In the genomic region with DNA sequence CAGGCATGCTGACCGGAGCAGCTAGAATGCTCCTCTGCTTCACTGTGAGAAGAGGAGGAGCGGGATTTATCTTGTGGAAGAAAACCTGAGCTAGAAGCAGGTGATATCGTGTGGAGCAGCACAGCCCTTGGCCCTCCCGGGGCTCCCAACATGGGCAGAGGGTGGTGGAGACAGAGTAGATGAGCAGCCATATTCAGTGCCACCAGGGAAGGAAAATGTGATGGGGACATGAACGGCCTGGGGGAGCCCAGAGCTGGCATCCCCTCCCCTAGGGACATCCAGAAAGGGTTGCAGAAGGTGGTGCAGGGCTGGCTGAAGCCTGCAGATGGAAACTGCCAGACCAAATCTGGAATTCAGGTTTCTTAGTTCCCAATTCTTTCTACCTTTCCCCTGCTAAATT, we compare ENCODE assay signal across 25 cellular contexts. TPM values are rescaled to one million over a fixed set of nuclear protein-coding genes. Genes with fewer than 3 reads are reported as not detected.
DNase-seq lines count a peak whose midpoint lies in the region; ATAC-seq and TF ChIP-seq lines count a peak whose summit lies in the region.
"Had no signal": no experiment of that assay in that cellular context is flagged by ENCODE, and none has a peak within 500 bp of the region (broad histone marks: within the 10 kb centered on the region; RNA-seq: fewer than 3 reads in every experiment).

No MANE protein-coding gene starts in this region.

- no peak overlapping the region for H2BK5ac ChIP-seq in neuronal stem cell (ENCODE audit: low read length)
- H2BK5ac ChIP-seq in trophoblast cell (ENCODE audit: low read depth, low read length, poor library complexity), result no peak overlapping the region

- no peak overlapping the region for H3K4me3 ChIP-seq in neuronal stem cell (ENCODE audit: low read length in 2 of 2)
- no peak overlapping the region for H3K4me3 ChIP-seq in trophoblast cell (ENCODE audit: low read depth, low read length)
- H3K4me3 ChIP-seq: A549, BLaER1, GM12878 had no signal

- no peak overlapping the region for H4K12ac ChIP-seq in trophoblast cell (ENCODE audit: low read depth, low read length)

- H3K23ac ChIP-seq in neuronal stem cell (ENCODE audit: low read depth, low read length, poor library complexity), result no peak overlapping the region
- no peak overlapping the region for H3K23ac ChIP-seq in trophoblast cell (ENCODE audit: low read length)

- WGBS in neuronal stem cell (ENCODE audit: extremely low coverage in 2 of 2, insufficient read length in 2 of 2, insufficient replicate concordance in 1 of 2), 2 donors, result no CpG with 5 or more reads among the region's 5 CpGs
- no CpG with 5 or more reads among the region's 5 CpGs for WGBS in trophoblast cell (ENCODE audit: extremely low coverage, insufficient coverage, insufficient read length)

- H3K9ac ChIP-seq in neuronal stem cell (ENCODE audit: low read depth, low read length, poor library complexity), result no peak overlapping the region
- H3K9ac ChIP-seq in trophoblast cell (ENCODE audit: low read length), result peak overlapping the region; percentile 53
- H3K9ac ChIP-seq: BLaER1 had no signal

- H3K4ac ChIP-seq in neuronal stem cell (ENCODE audit: low read length) (no peak overlapping the region), trophoblast cell (ENCODE audit: low read depth, low read length) (no peak overlapping the region)

- H2AFZ ChIP-seq in neuronal stem cell (ENCODE audit: low read length) (no peak overlapping the region), trophoblast cell (ENCODE audit: insufficient read depth, low read length, poor library complexity) (no peak overlapping the region)

- H2BK120ac ChIP-seq in neuronal stem cell (ENCODE audit: low read depth, low read length) (no peak overlapping the region), trophoblast cell (ENCODE audit: insufficient read depth, low read length, poor library complexity) (no peak overlapping the region)

- TF ChIP-seq CTCF in nephron progenitor cell (IDR thresholded peaks at IDR 0.05), result no peak

- H3K9me3 Mint-ChIP-seq in nephron progenitor cell, result peaks cover 8% of the 10 kb centered on the region

- DNase-seq in AG20443 (ENCODE audit: low spot score), result peak; percentile 6
- DNase-seq in nephron progenitor cell, result no peak
- no peak for DNase-seq in neuronal stem cell (ENCODE audit: low spot score)
- DNase-seq in trophoblast cell, result no peak
- no peak for DNase-seq in NCI-H226
- no peak for DNase-seq in GOT3 (lab: John Stamatoyannopoulos, UW)
- DNase-seq: BE2C; C1 segment of cervical spinal cord; CD4-positive, alpha-beta memory T cell; CD4-positive, CD25-positive, alpha-beta regulatory T cell; CD8-positive, alpha-beta memory T cell; COR-L47; DMS 273 treated with DMSO at 0.1 percent for 48 hours; DMS153; DMS53; DMS79; DND-41; EL; GDM1 had no signal

- no peak overlapping the region for H4K91ac ChIP-seq in neuronal stem cell (ENCODE audit: low read depth, low read length, poor library complexity)
- H4K91ac ChIP-seq in trophoblast cell (ENCODE audit: low read depth, low read length), result no peak overlapping the region

- H3K79me2 ChIP-seq in trophoblast cell (ENCODE audit: control insufficient read depth, insufficient read depth, low read length, poor library complexity), result no peaks in the 10 kb centered on the region

- H3K9me3 ChIP-seq in neuronal stem cell (replicated peaks in 1 of 2; ENCODE audit: control insufficient read depth in 2 of 2, insufficient read depth in 1 of 2, low read depth in 1 of 2, low read length in 2 of 2) (peaks cover 0 to 2% of the 10 kb centered on the region in 2 donors), trophoblast cell (ENCODE audit: insufficient read depth, low read depth, low read length) (no peaks in the 10 kb centered on the region)
- H3K9me3 ChIP-seq: A549, BE2C, BLaER1 had no signal

- peaks cover 7% of the 10 kb centered on the region for H3K27me3 Mint-ChIP-seq in nephron progenitor cell (ENCODE audit: low read depth, poor library complexity)

- H3K27me3 ChIP-seq in neuronal stem cell (ENCODE audit: control insufficient read depth in 3 of 3, insufficient read depth in 3 of 3, low read depth in 1 of 3, low read length in 3 of 3) (peaks cover 0 to 21% (median 0%) of the 10 kb centered on the region in 3 experiments), trophoblast cell (ENCODE audit: insufficient read depth, low read length) (peaks cover 5% of the 10 kb centered on the region)
- H3K27me3 ChIP-seq: BE2C, BLaER1 had no signal

- H2BK12ac ChIP-seq in neuronal stem cell (ENCODE audit: low read length) (no peak overlapping the region), trophoblast cell (ENCODE audit: low read length) (no peak overlapping the region)

- H3K14ac ChIP-seq in neuronal stem cell (ENCODE audit: low read length), result no peak overlapping the region
- H3K14ac ChIP-seq in trophoblast cell (ENCODE audit: low read length), result no peak overlapping the region

- peak overlapping the region; percentile 36 for H3K18ac ChIP-seq in neuronal stem cell (ENCODE audit: low read length)
- H3K18ac ChIP-seq in trophoblast cell (ENCODE audit: low read length), result no peak overlapping the region

- no peak for ATAC-seq in GM18517 (IDR thresholded peaks at IDR 0.05; ENCODE audit: unreplicated experiment)
- ATAC-seq: A549, GM12878 had no signal

- H3K27ac ChIP-seq in neuronal stem cell (replicated peaks; ENCODE audit: low read length), result no peak overlapping the region
- H3K27ac ChIP-seq in trophoblast cell (ENCODE audit: low read depth, low read length), result no peak overlapping the region
- H3K27ac ChIP-seq: 22Rv1, A549, BLaER1 had no signal

- no peaks in the 10 kb centered on the region for H3K79me1 ChIP-seq in neuronal stem cell (ENCODE audit: low read depth, low read length)
- H3K79me1 ChIP-seq in trophoblast cell (ENCODE audit: low read length), result no peaks in the 10 kb centered on the region

- H3K4me2 ChIP-seq in neuronal stem cell (ENCODE audit: insufficient read depth, low read length, poor library complexity, severe bottlenecking), result no peak overlapping the region
- H3K4me2 ChIP-seq in trophoblast cell (ENCODE audit: low read length), result no peak overlapping the region
- H3K4me2 ChIP-seq: A549, BLaER1 had no signal

- no peaks in the 10 kb centered on the region for H3K36me3 Mint-ChIP-seq in nephron progenitor cell (ENCODE audit: low read depth)
- H3K36me3 Mint-ChIP-seq: CD14-positive monocyte; CD4-positive, alpha-beta memory T cell; CD4-positive, CD25-positive, alpha-beta regulatory T cell; CD8-positive, alpha-beta memory T cell had no signal

- no peak overlapping the region for H3K4me3 Mint-ChIP-seq in nephron progenitor cell
- H3K4me3 Mint-ChIP-seq: CD14-positive monocyte; CD4-positive, alpha-beta memory T cell; CD4-positive, CD25-positive, alpha-beta regulatory T cell; CD8-positive, alpha-beta memory T cell had no signal

- peak overlapping the region; percentile 68 for H3K27ac Mint-ChIP-seq in nephron progenitor cell
- H3K27ac Mint-ChIP-seq: CD4-positive, alpha-beta memory T cell; CD4-positive, CD25-positive, alpha-beta regulatory T cell; CD8-positive, alpha-beta memory T cell had no signal

- no peak overlapping the region for H4K8ac ChIP-seq in neuronal stem cell (ENCODE audit: low read depth, low read length)
- no peak overlapping the region for H4K8ac ChIP-seq in trophoblast cell (ENCODE audit: low read depth, low read length)

- H3K4me1 Mint-ChIP-seq in nephron progenitor cell, result peaks cover 30% of the 10 kb centered on the region
- H3K4me1 Mint-ChIP-seq: CD4-positive, alpha-beta memory T cell; CD4-positive, CD25-positive, alpha-beta regulatory T cell; CD8-positive, alpha-beta memory T cell had no signal

- H2BK15ac ChIP-seq in neuronal stem cell (ENCODE audit: low read length), result no peak overlapping the region

- H3K4me1 ChIP-seq in neuronal stem cell (ENCODE audit: control insufficient read depth in 2 of 2, insufficient read depth in 1 of 2, low read depth in 1 of 2, low read length in 2 of 2), result peaks cover 0 to 3% of the 10 kb centered on the region in 2 donors
- no peaks in the 10 kb centered on the region for H3K4me1 ChIP-seq in trophoblast cell (ENCODE audit: control insufficient read depth in 1 of 2, insufficient read depth in 2 of 2, low read length in 2 of 2)
- H3K4me1 ChIP-seq: A549, BE2C, BLaER1 had no signal

- H3K36me3 ChIP-seq in neuronal stem cell (replicated peaks in 1 of 2; ENCODE audit: control insufficient read depth in 2 of 2, insufficient read depth in 2 of 2, low read length in 2 of 2) (no peaks in the 10 kb centered on the region), trophoblast cell (ENCODE audit: control insufficient read depth in 1 of 2, insufficient read depth in 2 of 2, low read length in 2 of 2) (no peaks in the 10 kb centered on the region)
- H3K36me3 ChIP-seq: BE2C, BLaER1 had no signal

- H2AK5ac ChIP-seq in neuronal stem cell (ENCODE audit: low read depth, low read length) (no peak overlapping the region), trophoblast cell (ENCODE audit: low read length) (no peak overlapping the region)

RNA-seq across cellular contexts. Expression of gene TBXT, which starts 24.9 kb away (rescaled TPM):
- polyA plus RNA-seq in neuronal stem cell (2013, experiment 1 of 2), result not detected
- polyA plus RNA-seq in neuronal stem cell (2013, experiment 2 of 2), result not detected
- polyA plus RNA-seq in trophoblast cell (2013), result not detected in 2 replicates
- polyA plus RNA-seq: A549; CD14-positive monocyte; CD4-positive, alpha-beta memory T cell; CD4-positive, CD25-positive, alpha-beta regulatory T cell; CD8-positive, alpha-beta memory T cell had no signal
